Comparison of ENCODE assay signal across 10 cellular contexts in the genomic region with DNA sequence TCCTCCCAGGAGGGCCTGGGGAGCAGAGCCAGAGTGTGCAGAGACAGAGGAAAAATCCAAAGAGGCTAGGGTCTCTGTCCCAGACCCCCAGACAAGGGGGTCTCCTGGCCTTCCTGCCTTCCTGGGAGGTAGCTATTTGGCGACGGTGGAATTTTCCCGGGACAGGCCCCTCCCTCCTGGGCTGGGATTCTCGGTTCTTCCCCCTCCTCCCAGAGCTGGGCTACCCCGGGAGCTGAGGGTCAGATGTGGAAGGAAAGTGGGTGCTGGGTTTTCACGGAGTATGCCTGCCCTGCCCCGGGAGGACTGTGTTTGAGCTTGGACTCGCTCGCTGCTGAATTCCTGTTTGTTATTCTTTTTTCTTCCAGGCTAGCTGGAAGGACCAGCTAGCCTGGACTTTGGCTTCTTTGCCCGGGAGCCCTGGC. TPM values are rescaled to one million over a fixed set of nuclear protein-coding genes. Genes with fewer than 3 reads are reported as not detected.
DNase-seq lines count a peak whose midpoint lies in the region; ATAC-seq and TF ChIP-seq lines count a peak whose summit lies in the region.
"Had no signal": no experiment of that assay in that cellular context is flagged by ENCODE, and none has a peak within 500 bp of the region (broad histone marks: within the 10 kb centered on the region; RNA-seq: fewer than 3 reads in every experiment).

No MANE protein-coding gene starts in this region.

- DNase-seq in GM23338 (ENCODE audit: low spot score) (no peak), SK-N-SH (peak; percentile 77), epithelial cell of prostate (ENCODE audit: low read depth, low spot score) (no peak), GM10248 (ENCODE audit: extremely low spot score) (no peak), GDM1 (lab: John Stamatoyannopoulos, UW) (no peak)
- no peak for DNase-seq in stimulated activated naive CD4-positive, alpha-beta T cell treated with Interleukin-2 at 50 U/mL for 16 hours (lab: John Stamatoyannopoulos, UW)

- H3K4me1 ChIP-seq in BLaER1 treated with 17β-estradiol and CSF1 and Interleukin-3, amounts not matched to agents 10 nM and 100 nM: peaks cover 71 to 82% (median 80%) of the 10 kb centered on the region in 10 experiments
- H3K4me1 ChIP-seq in GM23338 (ENCODE audit: insufficient read depth) (peaks cover 17% of the 10 kb centered on the region), SK-N-SH (ENCODE audit: control insufficient read depth in 1 of 2, insufficient read depth in 2 of 2, low read depth in 1 of 2, low read length in 1 of 2) (peaks cover 28 to 60% of the 10 kb centered on the region in 2 experiments; a peak in 3 of 4 replicates), muscle layer of colon (ENCODE audit: insufficient read depth, low read length) (peaks cover 35% of the 10 kb centered on the region)

- CTCF ChIA-PET in SK-N-SH (lab: Yijun Ruan, JAX): interaction anchor here (1.0 to 2.8 kb wide), 10 partner anchors 9 to 126 kb away, joined by 3 to 23 read pairs (median 5); a partner anchor contains a TSS
- CTCF ChIA-PET in GM10248 (lab: Yijun Ruan, JAX): interaction anchor here (0.7 to 2.5 kb wide), 11 partner anchors 10 to 410 kb away, joined by 3 to 31 read pairs (median 4); a partner anchor contains a TSS

- H3K4me2 ChIP-seq in BLaER1 treated with 17β-estradiol and CSF1 and Interleukin-3, amounts not matched to agents 10 nM and 100 nM: peak overlapping the region; percentile 87 to 100 (median 97)
- peak overlapping the region; percentile 99 for H3K4me2 ChIP-seq in GM23338
- peak overlapping the region; percentile 97 for H3K4me2 ChIP-seq in SK-N-SH

- no peaks in the 10 kb centered on the region for H3K9me3 ChIP-seq in BLaER1 treated with 17β-estradiol and CSF1 and Interleukin-3, amounts not matched to agents 10 nM and 100 nM (replicated peaks in 1 of 11)
- H3K9me3 ChIP-seq in SK-N-SH (no peaks in the 10 kb centered on the region), muscle layer of colon (ENCODE audit: low read length) (no peaks in the 10 kb centered on the region)

- H3K4me1 Mint-ChIP-seq in GM23338: peaks cover 44% of the 10 kb centered on the region

- no peak for TF ChIP-seq EP300 in SK-N-SH (IDR thresholded peaks at IDR 0.05; ENCODE audit: borderline replicate concordance in 1 of 2, low read depth in 1 of 2, low read length in 1 of 2)

- 0% methylated on average over 10 of the region's 10 CpGs for WGBS in SK-N-SH (ENCODE audit: low lambda C conversion rate)

- H3K36me3 ChIP-seq in BLaER1 treated with 17β-estradiol and CSF1 and Interleukin-3, amounts not matched to agents 10 nM and 100 nM: peaks cover 0 to 4% (median 0%) of the 10 kb centered on the region in 11 experiments; a peak in 5 of 22 replicates
- no peaks in the 10 kb centered on the region for H3K36me3 ChIP-seq in GM23338 (ENCODE audit: insufficient read depth)
- no peaks in the 10 kb centered on the region for H3K36me3 ChIP-seq in SK-N-SH (replicated peaks in 1 of 2; ENCODE audit: control insufficient read depth in 1 of 2, insufficient read depth in 2 of 2, low read length in 1 of 2)
- H3K36me3 ChIP-seq in muscle layer of colon (ENCODE audit: insufficient read depth, low read length): no peaks in the 10 kb centered on the region

- H3K27ac Mint-ChIP-seq in GM23338: peak overlapping the region; percentile 65

- peak overlapping the region; percentile 95 for H3K4me3 Mint-ChIP-seq in GM23338

- H2AFZ ChIP-seq in GM23338: peak overlapping the region; percentile 95
- peak overlapping the region; percentile 32; the same call in 1 of the 2 replicates for H2AFZ ChIP-seq in SK-N-SH (ENCODE audit: low read depth)

- H3K9ac ChIP-seq in BLaER1 treated with 17β-estradiol and CSF1 and Interleukin-3, amounts not matched to agents 10 nM and 100 nM: peak overlapping the region; percentile 84 to 94 (median 90)
- H3K9ac ChIP-seq in SK-N-SH (peak overlapping the region; percentile 99), muscle layer of colon (ENCODE audit: low read length) (peak overlapping the region; percentile 76)

- POLR2A ChIA-PET in SK-N-SH (lab: Yijun Ruan, JAX) (interaction anchor here (0.7 to 2.3 kb wide), 6 partner anchors 11 to 122 kb away, joined by 3 to 22 read pairs (median 4); a partner anchor contains a TSS), GM10248 (lab: Yijun Ruan, JAX) (interaction anchor here (0.9 kb wide), 1 partner anchor 15 kb away, joined by 3 read pairs; no protein-coding TSS in a partner anchor)

- H3K4me3 ChIP-seq in BLaER1 treated with 17β-estradiol and CSF1 and Interleukin-3, amounts not matched to agents 10 nM and 100 nM: peak overlapping the region; percentile 83 to 95 (median 89)
- H3K4me3 ChIP-seq in GM23338 (peak overlapping the region; percentile 97), SK-N-SH (ENCODE audit: low read depth in 2 of 2, low read length in 1 of 2) (peak overlapping the region; percentile 85 to 98), muscle layer of colon (ENCODE audit: low read depth in 1 of 2, low read length in 2 of 2) (peak overlapping the region; percentile 72 to 97)

- no peaks in the 10 kb centered on the region for H3K27me3 ChIP-seq in BLaER1 treated with 17β-estradiol and CSF1 and Interleukin-3, amounts not matched to agents 10 nM and 100 nM
- H3K27me3 ChIP-seq in GM23338 (ENCODE audit: insufficient read depth) (no peaks in the 10 kb centered on the region), SK-N-SH (ENCODE audit: insufficient read depth) (no peaks in the 10 kb centered on the region), muscle layer of colon (ENCODE audit: control insufficient read depth in 1 of 2, insufficient read depth in 2 of 2, low read length in 2 of 2) (no peaks in the 10 kb centered on the region)

- TF ChIP-seq CTCF in GM23338 (conservative IDR thresholded peaks at IDR 0.05; ENCODE audit: low read depth in 2 of 2): no peak
- TF ChIP-seq CTCF in SK-N-SH (IDR thresholded peaks at IDR 0.05): no peak
- TF ChIP-seq CTCF in GM10248 (IDR thresholded peaks at IDR 0.05; ENCODE audit: control extremely low read depth, extremely low read depth, low read depth, missing control alignments): no peak

- ATAC-seq in GM23338: peak; percentile 31

- TF ChIP-seq RAD21 in SK-N-SH (IDR thresholded peaks at IDR 0.05; ENCODE audit: low read length): no peak

- H3K9me2 ChIP-seq in GM23338 (ENCODE audit: insufficient read depth) (no peaks in the 10 kb centered on the region), SK-N-SH (no peaks in the 10 kb centered on the region)

- H3F3A ChIP-seq in GM23338 (replicated peaks; ENCODE audit: low read depth) (no peaks in the 10 kb centered on the region), SK-N-SH (replicated peaks; ENCODE audit: insufficient read depth) (peaks cover 14% of the 10 kb centered on the region)

- H3K9me3 Mint-ChIP-seq in GM23338: no peaks in the 10 kb centered on the region

- H4K20me1 ChIP-seq in BLaER1 treated with 17β-estradiol and CSF1 and Interleukin-3, amounts not matched to agents 10 nM and 100 nM: peaks cover 34 to 44% (median 41%) of the 10 kb centered on the region in 11 experiments; a peak in 21 of 22 replicates
- H4K20me1 ChIP-seq in GM23338 (replicated peaks; ENCODE audit: insufficient read depth): peaks cover 4% of the 10 kb centered on the region; the same call in 1 of the 2 replicates
- H4K20me1 ChIP-seq in SK-N-SH (ENCODE audit: insufficient read depth): peaks cover 44% of the 10 kb centered on the region

- H3K27ac ChIP-seq in BLaER1 treated with 17β-estradiol and CSF1 and Interleukin-3, amounts not matched to agents 10 nM and 100 nM: peak overlapping the region; percentile 83 to 96 (median 91)
- H3K27ac ChIP-seq in GM23338 (ENCODE audit: low read depth) (peak overlapping the region; percentile 59; the same call in 1 of the 2 replicates), SK-N-SH (ENCODE audit: low read depth in 2 of 2, low read length in 1 of 2) (peak overlapping the region; percentile 97 to 98), epithelial cell of prostate (peak overlapping the region; percentile 65), muscle layer of colon (ENCODE audit: low read depth, low read length) (peak overlapping the region; percentile 82)

- peaks cover 11% of the 10 kb centered on the region for H3K27me3 Mint-ChIP-seq in GM23338 (ENCODE audit: insufficient read depth, low read depth, poor library complexity)

- H3K36me3 Mint-ChIP-seq in GM23338 (ENCODE audit: low read depth): no peaks in the 10 kb centered on the region; the same call in 2 of the 3 replicates

- H3K79me2 ChIP-seq in GM23338 (replicated peaks; ENCODE audit: insufficient read depth) (peaks cover 37% of the 10 kb centered on the region), SK-N-SH (ENCODE audit: insufficient read depth) (peaks cover 57% of the 10 kb centered on the region)

TF ChIP-seq in GM23338, 12 proteins besides CTCF, POLR2A, EP300 and RAD21 (continues in another document):
- TF ChIP-seq EZH2 (IDR thresholded peaks at IDR 0.05; ENCODE audit: low read depth, unreplicated experiment): no peak
- TF ChIP-seq JUNB (IDR thresholded peaks at IDR 0.05; ENCODE audit: unreplicated experiment): no peak
- TF ChIP-seq NANOG (IDR thresholded peaks at IDR 0.05; ENCODE audit: borderline replicate concordance): no peak
- no peak for TF ChIP-seq ZNF331 (CRISPR knock-in tag; IDR thresholded peaks at IDR 0.05; ENCODE audit: low read depth)

TF ChIP-seq in SK-N-SH, 30 proteins besides CTCF, POLR2A, EP300 and RAD21:
- TF ChIP-seq MEF2A (IDR thresholded peaks at IDR 0.05; ENCODE audit: borderline replicate concordance, low read depth) (no peak), TEAD4 (IDR thresholded peaks at IDR 0.05; ENCODE audit: borderline replicate concordance, insufficient read depth) (0 out of 2 replicates have a peak, but pooled peaks have one; percentile 16), TAF1 (IDR thresholded peaks at IDR 0.05; ENCODE audit: borderline replicate concordance, low read depth, low read length) (no peak)

RNA-seq across cellular contexts. Expression of a gene that starts 0.8 kb away (rescaled TPM):
- total RNA-seq in GM23338 (2014; rRNA removed; shearing (Covaris generic)): 58.6 and 62.1 TPM in 2 replicates
- polyA plus RNA-seq in GM23338 (2016; fragmentation: Nextera tagmentation; extraction: Ambion mirVana): 23.1 and 24.5 TPM in 2 replicates
- 59.1 and 63.7 TPM in 2 replicates for polyA plus RNA-seq in SK-N-SH (2012; rRNA removed)
- 14.5 and 22.9 TPM in 2 replicates for polyA plus RNA-seq in SK-N-SH (2012; cell fraction: cytosol; rRNA removed)
- 359 and 387 TPM in 2 replicates for polyA plus RNA-seq in SK-N-SH (2012; cell fraction: nucleus; rRNA removed)

RNA-seq across cellular contexts. Expression of a gene that starts 1.0 kb away (rescaled TPM):
- total RNA-seq in GM23338 (2014; rRNA removed; shearing (Covaris generic)): 0.21 TPM in 1 of 2 replicates, not detected in the other
- polyA plus RNA-seq in GM23338 (2016; fragmentation: Nextera tagmentation; extraction: Ambion mirVana) (not detected in 2 replicates), SK-N-SH (2012; rRNA removed) (0.16 TPM in 2 replicates)
- polyA plus RNA-seq in SK-N-SH (2012; cell fraction: cytosol; rRNA removed): 0.14 and 0.18 TPM in 2 replicates
- polyA plus RNA-seq in SK-N-SH (2012; cell fraction: nucleus; rRNA removed): 0.04 and 0.19 TPM in 2 replicates
- total RNA-seq: subcutaneous adipose tissue; T-helper 1 cell treated with Interleukin-12 subunit alpha and Interleukin-12 subunit beta and Interleukin-4 antibody, amounts not matched to agents 30 ng/mL and 1 ng/mL, for 36 hours had no signal

RNA-seq across cellular contexts. Expression of a gene that starts 35.5 kb away (rescaled TPM):
- 8.6 and 12.8 TPM in 2 replicates for total RNA-seq in GM23338 (2014; rRNA removed; shearing (Covaris generic))
- polyA plus RNA-seq in GM23338 (2016; fragmentation: Nextera tagmentation; extraction: Ambion mirVana) (12.9 and 17.3 TPM in 2 replicates), SK-N-SH (2012; rRNA removed) (34.2 and 36.1 TPM in 2 replicates)
- 25.0 and 27.9 TPM in 2 replicates for polyA plus RNA-seq in SK-N-SH (2012; cell fraction: cytosol; rRNA removed)
- 35.2 and 36.6 TPM in 2 replicates for polyA plus RNA-seq in SK-N-SH (2012; cell fraction: nucleus; rRNA removed)

RNA-seq across cellular contexts. Expression of a gene that starts 47.5 kb away (rescaled TPM):
- total RNA-seq in GM23338 (2014; rRNA removed; shearing (Covaris generic)): 8.9 and 20.3 TPM in 2 replicates
- polyA plus RNA-seq in GM23338 (2016; fragmentation: Nextera tagmentation; extraction: Ambion mirVana) (12.1 and 16.0 TPM in 2 replicates), SK-N-SH (2012; rRNA removed) (70.2 and 97.6 TPM in 2 replicates)
- polyA plus RNA-seq in SK-N-SH (2012; cell fraction: cytosol; rRNA removed): 23.0 and 24.2 TPM in 2 replicates
- polyA plus RNA-seq in SK-N-SH (2012; cell fraction: nucleus; rRNA removed): 693 and 732 TPM in 2 replicates
